In the genomic region with DNA sequence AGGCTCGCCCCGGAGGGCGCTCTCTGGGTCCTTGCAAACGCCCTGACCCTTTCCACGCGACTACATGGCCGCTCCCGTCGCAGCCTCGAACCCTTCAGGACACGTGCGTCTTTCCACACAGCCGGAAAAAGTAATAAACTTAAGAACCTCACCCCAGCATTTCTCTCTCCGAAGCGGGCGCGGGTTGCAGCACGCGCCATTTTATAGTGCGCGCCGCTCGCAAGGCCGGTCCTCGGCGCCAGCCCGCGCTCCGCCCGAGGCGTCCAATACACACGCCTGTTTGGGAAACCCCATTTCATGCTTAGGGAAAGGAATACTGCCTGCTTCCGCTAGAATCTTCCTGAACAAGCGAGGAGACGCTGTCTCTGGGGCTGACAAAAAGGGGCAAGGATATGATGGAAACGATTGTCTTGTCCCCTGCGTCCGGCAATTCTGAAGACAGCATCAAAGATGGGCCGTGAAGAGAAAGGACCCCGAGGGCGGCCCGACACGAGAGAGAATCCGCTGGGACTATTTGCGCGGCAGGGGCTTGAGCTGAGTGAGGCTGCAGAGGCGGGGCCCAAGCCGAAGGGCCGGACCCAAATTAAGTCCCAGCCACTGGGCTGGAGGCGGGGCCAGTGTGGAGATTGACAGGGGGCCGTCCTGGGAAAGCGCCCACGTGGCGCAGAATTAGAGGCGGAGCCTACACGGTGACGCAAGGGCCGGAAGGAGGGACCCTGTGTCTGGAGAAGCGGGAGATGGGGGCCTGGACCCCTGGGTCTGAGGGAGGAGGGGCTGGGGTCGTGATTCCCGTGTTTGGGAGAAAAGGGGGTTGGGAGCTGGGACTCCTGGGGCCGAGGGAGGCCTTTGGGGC, we compare ENCODE assay signal across 1 cellular context.
TF ChIP-seq lines count a peak whose summit lies in the region.

No MANE protein-coding gene starts in this region.

TF ChIP-seq in HepG2, 621 proteins besides CTCF, POLR2A, EP300 and RAD21 (continued from another document and continues in another):
- peak; percentile 16 for TF ChIP-seq CBX1 (IDR thresholded peaks at IDR 0.05; ENCODE audit: low read depth)
- TF ChIP-seq HES4 (CRISPR knock-in tag; IDR thresholded peaks at IDR 0.05; ENCODE audit: borderline replicate concordance): no peak
- 0 out of 2 replicates have a peak, but pooled peaks have one; percentile 39 for TF ChIP-seq NFATC3 (CRISPR knock-in tag; IDR thresholded peaks at IDR 0.05)
- no peak for TF ChIP-seq ZC3H4 (CRISPR knock-in tag; IDR thresholded peaks at IDR 0.05; ENCODE audit: borderline replicate concordance)
- 0 out of 2 replicates have a peak, but pooled peaks have one; percentile 48 for TF ChIP-seq KLF9 (CRISPR knock-in tag; IDR thresholded peaks at IDR 0.05; ENCODE audit: low read depth)
- no peak for TF ChIP-seq BCL6 (CRISPR knock-in tag; IDR thresholded peaks at IDR 0.05)
- no peak for TF ChIP-seq ZNF253 (CRISPR knock-in tag; IDR thresholded peaks at IDR 0.05; ENCODE audit: borderline replicate concordance)
- no peak for TF ChIP-seq ZNF431 (CRISPR knock-in tag; IDR thresholded peaks at IDR 0.05; ENCODE audit: borderline replicate concordance, low read depth)
- TF ChIP-seq NR2F6 (IDR thresholded peaks at IDR 0.05): no peak
- no peak; the same call in 1 of the 2 replicates for TF ChIP-seq NR2F6 (CRISPR knock-in tag; IDR thresholded peaks at IDR 0.05)
- TF ChIP-seq SMARCE1 (IDR thresholded peaks at IDR 0.05; ENCODE audit: borderline replicate concordance): no peak
- peak; percentile 88 for TF ChIP-seq ZNF430 (CRISPR knock-in tag; IDR thresholded peaks at IDR 0.05)
- no peak for TF ChIP-seq ZNF10 (CRISPR knock-in tag; IDR thresholded peaks at IDR 0.05; ENCODE audit: borderline replicate concordance, low read depth)
- TF ChIP-seq ZNF256 (CRISPR knock-in tag; conservative IDR thresholded peaks at IDR 0.05): no peak
- no peak for TF ChIP-seq KAT7 (CRISPR knock-in tag; IDR thresholded peaks at IDR 0.05; ENCODE audit: borderline replicate concordance)
- no peak for TF ChIP-seq WIZ (CRISPR knock-in tag; IDR thresholded peaks at IDR 0.05)
- TF ChIP-seq, protein P1, sequence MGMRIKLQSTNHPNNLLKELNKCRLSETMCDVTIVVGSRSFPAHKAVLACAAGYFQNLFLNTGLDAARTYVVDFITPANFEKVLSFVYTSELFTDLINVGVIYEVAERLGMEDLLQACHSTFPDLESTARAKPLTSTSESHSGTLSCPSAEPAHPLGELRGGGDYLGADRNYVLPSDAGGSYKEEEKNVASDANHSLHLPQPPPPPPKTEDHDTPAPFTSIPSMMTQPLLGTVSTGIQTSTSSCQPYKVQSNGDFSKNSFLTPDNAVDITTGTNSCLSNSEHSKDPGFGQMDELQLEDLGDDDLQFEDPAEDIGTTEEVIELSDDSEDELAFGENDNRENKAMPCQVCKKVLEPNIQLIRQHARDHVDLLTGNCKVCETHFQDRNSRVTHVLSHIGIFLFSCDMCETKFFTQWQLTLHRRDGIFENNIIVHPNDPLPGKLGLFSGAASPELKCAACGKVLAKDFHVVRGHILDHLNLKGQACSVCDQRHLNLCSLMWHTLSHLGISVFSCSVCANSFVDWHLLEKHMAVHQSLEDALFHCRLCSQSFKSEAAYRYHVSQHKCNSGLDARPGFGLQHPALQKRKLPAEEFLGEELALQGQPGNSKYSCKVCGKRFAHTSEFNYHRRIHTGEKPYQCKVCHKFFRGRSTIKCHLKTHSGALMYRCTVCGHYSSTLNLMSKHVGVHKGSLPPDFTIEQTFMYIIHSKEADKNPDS (CRISPR knock-in tag; IDR thresholded peaks at IDR 0.05): no peak
- 0 out of 2 replicates have a peak, but pooled peaks have one; percentile 29 for TF ChIP-seq FOXK1 (CRISPR knock-in tag; IDR thresholded peaks at IDR 0.05; ENCODE audit: borderline replicate concordance, low read depth)
- no peak for TF ChIP-seq MBNL3 (CRISPR knock-in tag; conservative IDR thresholded peaks at IDR 0.05)
- TF ChIP-seq HDAC1 (CRISPR knock-in tag; IDR thresholded peaks at IDR 0.05): peak; percentile 89
- no peak for TF ChIP-seq SOX5 (CRISPR knock-in tag; IDR thresholded peaks at IDR 0.05; ENCODE audit: borderline replicate concordance)
- TF ChIP-seq, protein P2, sequence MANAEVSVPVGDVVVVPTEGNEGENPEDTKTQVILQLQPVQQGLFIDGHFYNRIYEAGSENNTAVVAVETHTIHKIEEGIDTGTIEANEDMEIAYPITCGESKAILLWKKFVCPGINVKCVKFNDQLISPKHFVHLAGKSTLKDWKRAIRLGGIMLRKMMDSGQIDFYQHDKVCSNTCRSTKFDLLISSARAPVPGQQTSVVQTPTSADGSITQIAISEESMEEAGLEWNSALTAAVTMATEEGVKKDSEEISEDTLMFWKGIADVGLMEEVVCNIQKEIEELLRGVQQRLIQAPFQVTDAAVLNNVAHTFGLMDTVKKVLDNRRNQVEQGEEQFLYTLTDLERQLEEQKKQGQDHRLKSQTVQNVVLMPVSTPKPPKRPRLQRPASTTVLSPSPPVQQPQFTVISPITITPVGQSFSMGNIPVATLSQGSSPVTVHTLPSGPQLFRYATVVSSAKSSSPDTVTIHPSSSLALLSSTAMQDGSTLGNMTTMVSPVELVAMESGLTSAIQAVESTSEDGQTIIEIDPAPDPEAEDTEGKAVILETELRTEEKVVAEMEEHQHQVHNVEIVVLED (CRISPR knock-in tag; IDR thresholded peaks at IDR 0.05; ENCODE audit: borderline replicate concordance): peak; percentile 88; the same call in 1 of the 2 replicates
- no peak for TF ChIP-seq ZNF790 (CRISPR knock-in tag; IDR thresholded peaks at IDR 0.05; ENCODE audit: borderline replicate concordance)
- TF ChIP-seq ZNF143 (CRISPR knock-in tag; IDR thresholded peaks at IDR 0.05): no peak
- peak; percentile 19; the same call in 1 of the 2 replicates for TF ChIP-seq ZNF616 (CRISPR knock-in tag; IDR thresholded peaks at IDR 0.05; ENCODE audit: low read depth)
- peak; percentile 77; the same call in 1 of the 2 replicates for TF ChIP-seq ZNF678 (CRISPR knock-in tag; IDR thresholded peaks at IDR 0.05)
- TF ChIP-seq, protein P3, sequence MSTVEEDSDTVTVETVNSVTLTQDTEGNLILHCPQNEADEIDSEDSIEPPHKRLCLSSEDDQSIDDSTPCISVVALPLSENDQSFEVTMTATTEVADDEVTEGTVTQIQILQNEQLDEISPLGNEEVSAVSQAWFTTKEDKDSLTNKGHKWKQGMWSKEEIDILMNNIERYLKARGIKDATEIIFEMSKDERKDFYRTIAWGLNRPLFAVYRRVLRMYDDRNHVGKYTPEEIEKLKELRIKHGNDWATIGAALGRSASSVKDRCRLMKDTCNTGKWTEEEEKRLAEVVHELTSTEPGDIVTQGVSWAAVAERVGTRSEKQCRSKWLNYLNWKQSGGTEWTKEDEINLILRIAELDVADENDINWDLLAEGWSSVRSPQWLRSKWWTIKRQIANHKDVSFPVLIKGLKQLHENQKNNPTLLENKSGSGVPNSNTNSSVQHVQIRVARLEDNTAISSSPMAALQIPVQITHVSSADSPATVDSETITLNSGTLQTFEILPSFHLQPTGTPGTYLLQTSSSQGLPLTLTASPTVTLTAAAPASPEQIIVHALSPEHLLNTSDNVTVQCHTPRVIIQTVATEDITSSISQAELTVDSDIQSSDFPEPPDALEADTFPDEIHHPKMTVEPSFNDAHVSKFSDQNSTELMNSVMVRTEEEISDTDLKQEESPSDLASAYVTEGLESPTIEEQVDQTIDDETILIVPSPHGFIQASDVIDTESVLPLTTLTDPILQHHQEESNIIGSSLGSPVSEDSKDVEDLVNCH (CRISPR knock-in tag; IDR thresholded peaks at IDR 0.05): no peak
- no peak for TF ChIP-seq RFXANK (CRISPR knock-in tag; IDR thresholded peaks at IDR 0.05)
- peak; percentile 71; the same call in 1 of the 2 replicates for TF ChIP-seq ZZZ3 (CRISPR knock-in tag; IDR thresholded peaks at IDR 0.05; ENCODE audit: borderline replicate concordance)
- TF ChIP-seq, protein P4, sequence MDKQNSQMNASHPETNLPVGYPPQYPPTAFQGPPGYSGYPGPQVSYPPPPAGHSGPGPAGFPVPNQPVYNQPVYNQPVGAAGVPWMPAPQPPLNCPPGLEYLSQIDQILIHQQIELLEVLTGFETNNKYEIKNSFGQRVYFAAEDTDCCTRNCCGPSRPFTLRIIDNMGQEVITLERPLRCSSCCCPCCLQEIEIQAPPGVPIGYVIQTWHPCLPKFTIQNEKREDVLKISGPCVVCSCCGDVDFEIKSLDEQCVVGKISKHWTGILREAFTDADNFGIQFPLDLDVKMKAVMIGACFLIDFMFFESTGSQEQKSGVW (CRISPR knock-in tag; IDR thresholded peaks at IDR 0.05; ENCODE audit: borderline replicate concordance): no peak
- TF ChIP-seq ZNF709 (CRISPR knock-in tag; IDR thresholded peaks at IDR 0.05): peak; percentile 20
- TF ChIP-seq POLR2AphosphoS5 (IDR thresholded peaks at IDR 0.05; ENCODE audit: low read depth, low read length): peak; percentile 97
- TF ChIP-seq NPAS2 (CRISPR knock-in tag; IDR thresholded peaks at IDR 0.05; ENCODE audit: borderline replicate concordance): no peak
- TF ChIP-seq ZNF572 (CRISPR knock-in tag; IDR thresholded peaks at IDR 0.05): no peak
- TF ChIP-seq, protein P5, sequence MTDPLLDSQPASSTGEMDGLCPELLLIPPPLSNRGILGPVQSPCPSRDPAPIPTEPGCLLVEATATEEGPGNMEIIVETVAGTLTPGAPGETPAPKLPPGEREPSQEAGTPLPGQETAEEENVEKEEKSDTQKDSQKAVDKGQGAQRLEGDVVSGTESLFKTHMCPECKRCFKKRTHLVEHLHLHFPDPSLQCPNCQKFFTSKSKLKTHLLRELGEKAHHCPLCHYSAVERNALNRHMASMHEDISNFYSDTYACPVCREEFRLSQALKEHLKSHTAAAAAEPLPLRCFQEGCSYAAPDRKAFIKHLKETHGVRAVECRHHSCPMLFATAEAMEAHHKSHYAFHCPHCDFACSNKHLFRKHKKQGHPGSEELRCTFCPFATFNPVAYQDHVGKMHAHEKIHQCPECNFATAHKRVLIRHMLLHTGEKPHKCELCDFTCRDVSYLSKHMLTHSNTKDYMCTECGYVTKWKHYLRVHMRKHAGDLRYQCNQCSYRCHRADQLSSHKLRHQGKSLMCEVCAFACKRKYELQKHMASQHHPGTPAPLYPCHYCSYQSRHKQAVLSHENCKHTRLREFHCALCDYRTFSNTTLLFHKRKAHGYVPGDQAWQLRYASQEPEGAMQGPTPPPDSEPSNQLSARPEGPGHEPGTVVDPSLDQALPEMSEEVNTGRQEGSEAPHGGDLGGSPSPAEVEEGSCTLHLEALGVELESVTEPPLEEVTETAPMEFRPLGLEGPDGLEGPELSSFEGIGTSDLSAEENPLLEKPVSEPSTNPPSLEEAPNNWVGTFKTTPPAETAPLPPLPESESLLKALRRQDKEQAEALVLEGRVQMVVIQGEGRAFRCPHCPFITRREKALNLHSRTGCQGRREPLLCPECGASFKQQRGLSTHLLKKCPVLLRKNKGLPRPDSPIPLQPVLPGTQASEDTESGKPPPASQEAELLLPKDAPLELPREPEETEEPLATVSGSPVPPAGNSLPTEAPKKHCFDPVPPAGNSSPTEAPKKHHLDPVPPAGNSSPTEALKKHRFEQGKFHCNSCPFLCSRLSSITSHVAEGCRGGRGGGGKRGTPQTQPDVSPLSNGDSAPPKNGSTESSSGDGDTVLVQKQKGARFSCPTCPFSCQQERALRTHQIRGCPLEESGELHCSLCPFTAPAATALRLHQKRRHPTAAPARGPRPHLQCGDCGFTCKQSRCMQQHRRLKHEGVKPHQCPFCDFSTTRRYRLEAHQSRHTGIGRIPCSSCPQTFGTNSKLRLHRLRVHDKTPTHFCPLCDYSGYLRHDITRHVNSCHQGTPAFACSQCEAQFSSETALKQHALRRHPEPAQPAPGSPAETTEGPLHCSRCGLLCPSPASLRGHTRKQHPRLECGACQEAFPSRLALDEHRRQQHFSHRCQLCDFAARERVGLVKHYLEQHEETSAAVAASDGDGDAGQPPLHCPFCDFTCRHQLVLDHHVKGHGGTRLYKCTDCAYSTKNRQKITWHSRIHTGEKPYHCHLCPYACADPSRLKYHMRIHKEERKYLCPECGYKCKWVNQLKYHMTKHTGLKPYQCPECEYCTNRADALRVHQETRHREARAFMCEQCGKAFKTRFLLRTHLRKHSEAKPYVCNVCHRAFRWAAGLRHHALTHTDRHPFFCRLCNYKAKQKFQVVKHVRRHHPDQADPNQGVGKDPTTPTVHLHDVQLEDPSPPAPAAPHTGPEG (CRISPR knock-in tag; IDR thresholded peaks at IDR 0.05): no peak
- TF ChIP-seq KLF11 (CRISPR knock-in tag; IDR thresholded peaks at IDR 0.05): no peak
- no peak for TF ChIP-seq SP140L (CRISPR knock-in tag; IDR thresholded peaks at IDR 0.05; ENCODE audit: borderline replicate concordance)
- TF ChIP-seq, protein P6, sequence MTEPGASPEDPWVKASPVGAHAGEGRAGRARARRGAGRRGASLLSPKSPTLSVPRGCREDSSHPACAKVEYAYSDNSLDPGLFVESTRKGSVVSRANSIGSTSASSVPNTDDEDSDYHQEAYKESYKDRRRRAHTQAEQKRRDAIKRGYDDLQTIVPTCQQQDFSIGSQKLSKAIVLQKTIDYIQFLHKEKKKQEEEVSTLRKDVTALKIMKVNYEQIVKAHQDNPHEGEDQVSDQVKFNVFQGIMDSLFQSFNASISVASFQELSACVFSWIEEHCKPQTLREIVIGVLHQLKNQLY (CRISPR knock-in tag; IDR thresholded peaks at IDR 0.05): no peak; the same call in 1 of the 2 replicates
- TF ChIP-seq ZNF33A (CRISPR knock-in tag; IDR thresholded peaks at IDR 0.05; ENCODE audit: borderline replicate concordance): no peak; the same call in 1 of the 2 replicates
- no peak for TF ChIP-seq ZKSCAN5 (CRISPR knock-in tag; IDR thresholded peaks at IDR 0.05)
- no peak for TF ChIP-seq ZSCAN21 (CRISPR knock-in tag; IDR thresholded peaks at IDR 0.05; ENCODE audit: borderline replicate concordance)
- no peak for TF ChIP-seq ZNF282 (IDR thresholded peaks at IDR 0.05; ENCODE audit: partially characterized antibody)
- TF ChIP-seq, protein P7, sequence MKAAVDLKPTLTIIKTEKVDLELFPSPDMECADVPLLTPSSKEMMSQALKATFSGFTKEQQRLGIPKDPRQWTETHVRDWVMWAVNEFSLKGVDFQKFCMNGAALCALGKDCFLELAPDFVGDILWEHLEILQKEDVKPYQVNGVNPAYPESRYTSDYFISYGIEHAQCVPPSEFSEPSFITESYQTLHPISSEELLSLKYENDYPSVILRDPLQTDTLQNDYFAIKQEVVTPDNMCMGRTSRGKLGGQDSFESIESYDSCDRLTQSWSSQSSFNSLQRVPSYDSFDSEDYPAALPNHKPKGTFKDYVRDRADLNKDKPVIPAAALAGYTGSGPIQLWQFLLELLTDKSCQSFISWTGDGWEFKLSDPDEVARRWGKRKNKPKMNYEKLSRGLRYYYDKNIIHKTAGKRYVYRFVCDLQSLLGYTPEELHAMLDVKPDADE (CRISPR knock-in tag; IDR thresholded peaks at IDR 0.05): no peak
- no peak for TF ChIP-seq CENPT (CRISPR knock-in tag; IDR thresholded peaks at IDR 0.05; ENCODE audit: low read depth)
- TF ChIP-seq ZFYVE20 (CRISPR knock-in tag; IDR thresholded peaks at IDR 0.05; ENCODE audit: borderline replicate concordance, low read depth): no peak
- TF ChIP-seq ZNF7 (CRISPR knock-in tag; IDR thresholded peaks at IDR 0.05): no peak
- 0 out of 2 replicates have a peak, but pooled peaks have one; percentile 9 for TF ChIP-seq ZNF317 (CRISPR knock-in tag; IDR thresholded peaks at IDR 0.05)
- TF ChIP-seq, protein P8, sequence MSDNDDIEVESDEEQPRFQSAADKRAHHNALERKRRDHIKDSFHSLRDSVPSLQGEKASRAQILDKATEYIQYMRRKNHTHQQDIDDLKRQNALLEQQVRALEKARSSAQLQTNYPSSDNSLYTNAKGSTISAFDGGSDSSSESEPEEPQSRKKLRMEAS (IDR thresholded peaks at IDR 0.05): peak; percentile 70
- TF ChIP-seq NAIF1 (CRISPR knock-in tag; IDR thresholded peaks at IDR 0.05; ENCODE audit: borderline replicate concordance): no peak
